In the genomic region with DNA sequence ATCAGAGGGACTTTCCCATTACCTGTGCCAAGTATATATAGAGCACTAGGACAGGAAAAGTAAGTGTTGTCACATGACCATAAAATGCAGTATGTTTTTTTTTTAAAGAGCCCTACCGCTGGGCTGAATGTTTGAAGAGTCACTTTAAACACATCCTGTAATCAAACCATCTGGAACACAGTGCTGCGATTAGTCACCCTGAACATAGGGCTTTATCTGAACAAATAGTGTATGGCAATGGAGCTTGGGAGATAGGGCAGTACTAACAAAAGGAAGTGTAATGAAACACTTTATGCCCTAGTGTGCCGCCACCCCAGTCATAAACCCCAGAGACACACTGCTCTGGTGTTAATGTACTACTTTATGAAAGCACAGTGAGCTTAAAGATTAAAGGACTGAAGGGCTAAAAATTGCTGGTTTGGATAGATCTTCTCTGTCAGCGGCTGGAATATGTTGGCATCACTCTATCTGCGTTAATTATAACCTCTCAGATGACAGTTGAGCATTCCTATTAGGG, we compare ENCODE assay signal across 1 cellular context.
TF ChIP-seq lines count a peak whose summit lies in the region.

No MANE protein-coding gene starts in this region.

TF ChIP-seq in HepG2, 621 proteins besides CTCF, POLR2A, EP300 and RAD21 (continued from another document and continues in another):
- TF ChIP-seq, protein P1, sequence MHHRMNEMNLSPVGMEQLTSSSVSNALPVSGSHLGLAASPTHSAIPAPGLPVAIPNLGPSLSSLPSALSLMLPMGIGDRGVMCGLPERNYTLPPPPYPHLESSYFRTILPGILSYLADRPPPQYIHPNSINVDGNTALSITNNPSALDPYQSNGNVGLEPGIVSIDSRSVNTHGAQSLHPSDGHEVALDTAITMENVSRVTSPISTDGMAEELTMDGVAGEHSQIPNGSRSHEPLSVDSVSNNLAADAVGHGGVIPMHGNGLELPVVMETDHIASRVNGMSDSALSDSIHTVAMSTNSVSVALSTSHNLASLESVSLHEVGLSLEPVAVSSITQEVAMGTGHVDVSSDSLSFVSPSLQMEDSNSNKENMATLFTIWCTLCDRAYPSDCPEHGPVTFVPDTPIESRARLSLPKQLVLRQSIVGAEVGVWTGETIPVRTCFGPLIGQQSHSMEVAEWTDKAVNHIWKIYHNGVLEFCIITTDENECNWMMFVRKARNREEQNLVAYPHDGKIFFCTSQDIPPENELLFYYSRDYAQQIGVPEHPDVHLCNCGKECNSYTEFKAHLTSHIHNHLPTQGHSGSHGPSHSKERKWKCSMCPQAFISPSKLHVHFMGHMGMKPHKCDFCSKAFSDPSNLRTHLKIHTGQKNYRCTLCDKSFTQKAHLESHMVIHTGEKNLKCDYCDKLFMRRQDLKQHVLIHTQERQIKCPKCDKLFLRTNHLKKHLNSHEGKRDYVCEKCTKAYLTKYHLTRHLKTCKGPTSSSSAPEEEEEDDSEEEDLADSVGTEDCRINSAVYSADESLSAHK (CRISPR knock-in tag; IDR thresholded peaks at IDR 0.05; ENCODE audit: borderline replicate concordance): no peak
- TF ChIP-seq ZKSCAN1 (IDR thresholded peaks at IDR 0.05; ENCODE audit: low read length): no peak
- TF ChIP-seq, protein P2, sequence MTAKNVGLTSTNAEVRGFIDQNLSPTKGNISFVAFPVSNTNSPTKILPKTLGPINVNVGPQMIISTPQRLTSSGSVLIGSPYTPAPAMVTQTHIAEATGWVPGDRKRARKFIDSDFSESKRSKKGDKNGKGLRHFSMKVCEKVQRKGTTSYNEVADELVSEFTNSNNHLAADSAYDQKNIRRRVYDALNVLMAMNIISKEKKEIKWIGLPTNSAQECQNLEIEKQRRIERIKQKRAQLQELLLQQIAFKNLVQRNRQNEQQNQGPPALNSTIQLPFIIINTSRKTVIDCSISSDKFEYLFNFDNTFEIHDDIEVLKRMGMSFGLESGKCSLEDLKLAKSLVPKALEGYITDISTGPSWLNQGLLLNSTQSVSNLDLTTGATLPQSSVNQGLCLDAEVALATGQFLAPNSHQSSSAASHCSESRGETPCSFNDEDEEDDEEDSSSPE (CRISPR knock-in tag; IDR thresholded peaks at IDR 0.05): no peak
- TF ChIP-seq, protein P3, sequence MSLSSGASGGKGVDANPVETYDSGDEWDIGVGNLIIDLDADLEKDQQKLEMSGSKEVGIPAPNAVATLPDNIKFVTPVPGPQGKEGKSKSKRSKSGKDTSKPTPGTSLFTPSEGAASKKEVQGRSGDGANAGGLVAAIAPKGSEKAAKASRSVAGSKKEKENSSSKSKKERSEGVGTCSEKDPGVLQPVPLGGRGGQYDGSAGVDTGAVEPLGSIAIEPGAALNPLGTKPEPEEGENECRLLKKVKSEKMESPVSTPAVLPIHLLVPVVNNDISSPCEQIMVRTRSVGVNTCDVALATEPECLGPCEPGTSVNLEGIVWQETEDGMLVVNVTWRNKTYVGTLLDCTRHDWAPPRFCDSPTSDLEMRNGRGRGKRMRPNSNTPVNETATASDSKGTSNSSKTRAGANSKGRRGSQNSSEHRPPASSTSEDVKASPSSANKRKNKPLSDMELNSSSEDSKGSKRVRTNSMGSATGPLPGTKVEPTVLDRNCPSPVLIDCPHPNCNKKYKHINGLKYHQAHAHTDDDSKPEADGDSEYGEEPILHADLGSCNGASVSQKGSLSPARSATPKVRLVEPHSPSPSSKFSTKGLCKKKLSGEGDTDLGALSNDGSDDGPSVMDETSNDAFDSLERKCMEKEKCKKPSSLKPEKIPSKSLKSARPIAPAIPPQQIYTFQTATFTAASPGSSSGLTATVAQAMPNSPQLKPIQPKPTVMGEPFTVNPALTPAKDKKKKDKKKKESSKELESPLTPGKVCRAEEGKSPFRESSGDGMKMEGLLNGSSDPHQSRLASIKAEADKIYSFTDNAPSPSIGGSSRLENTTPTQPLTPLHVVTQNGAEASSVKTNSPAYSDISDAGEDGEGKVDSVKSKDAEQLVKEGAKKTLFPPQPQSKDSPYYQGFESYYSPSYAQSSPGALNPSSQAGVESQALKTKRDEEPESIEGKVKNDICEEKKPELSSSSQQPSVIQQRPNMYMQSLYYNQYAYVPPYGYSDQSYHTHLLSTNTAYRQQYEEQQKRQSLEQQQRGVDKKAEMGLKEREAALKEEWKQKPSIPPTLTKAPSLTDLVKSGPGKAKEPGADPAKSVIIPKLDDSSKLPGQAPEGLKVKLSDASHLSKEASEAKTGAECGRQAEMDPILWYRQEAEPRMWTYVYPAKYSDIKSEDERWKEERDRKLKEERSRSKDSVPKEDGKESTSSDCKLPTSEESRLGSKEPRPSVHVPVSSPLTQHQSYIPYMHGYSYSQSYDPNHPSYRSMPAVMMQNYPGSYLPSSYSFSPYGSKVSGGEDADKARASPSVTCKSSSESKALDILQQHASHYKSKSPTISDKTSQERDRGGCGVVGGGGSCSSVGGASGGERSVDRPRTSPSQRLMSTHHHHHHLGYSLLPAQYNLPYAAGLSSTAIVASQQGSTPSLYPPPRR (CRISPR knock-in tag; IDR thresholded peaks at IDR 0.05; ENCODE audit: borderline replicate concordance): peak; percentile 95
- no peak for TF ChIP-seq SOX6 (IDR thresholded peaks at IDR 0.05)
- TF ChIP-seq SOX6 (CRISPR knock-in tag; IDR thresholded peaks at IDR 0.05): peak; percentile 86
- TF ChIP-seq CENPT (CRISPR knock-in tag; IDR thresholded peaks at IDR 0.05; ENCODE audit: low read depth): no peak
- TF ChIP-seq RARG (CRISPR knock-in tag; IDR thresholded peaks at IDR 0.05; ENCODE audit: low read depth): no peak
- TF ChIP-seq CBX1 (IDR thresholded peaks at IDR 0.05; ENCODE audit: low read depth): no peak
- TF ChIP-seq ZNF264 (CRISPR knock-in tag; IDR thresholded peaks at IDR 0.05): no peak
- peak; percentile 88 for TF ChIP-seq GFI1 (CRISPR knock-in tag; IDR thresholded peaks at IDR 0.05; ENCODE audit: borderline replicate concordance)
- no peak for TF ChIP-seq POLR2G (IDR thresholded peaks at IDR 0.05; ENCODE audit: low read depth, low read length)
- no peak for TF ChIP-seq ZNF768 (CRISPR knock-in tag; IDR thresholded peaks at IDR 0.05)
- TF ChIP-seq, protein P4, sequence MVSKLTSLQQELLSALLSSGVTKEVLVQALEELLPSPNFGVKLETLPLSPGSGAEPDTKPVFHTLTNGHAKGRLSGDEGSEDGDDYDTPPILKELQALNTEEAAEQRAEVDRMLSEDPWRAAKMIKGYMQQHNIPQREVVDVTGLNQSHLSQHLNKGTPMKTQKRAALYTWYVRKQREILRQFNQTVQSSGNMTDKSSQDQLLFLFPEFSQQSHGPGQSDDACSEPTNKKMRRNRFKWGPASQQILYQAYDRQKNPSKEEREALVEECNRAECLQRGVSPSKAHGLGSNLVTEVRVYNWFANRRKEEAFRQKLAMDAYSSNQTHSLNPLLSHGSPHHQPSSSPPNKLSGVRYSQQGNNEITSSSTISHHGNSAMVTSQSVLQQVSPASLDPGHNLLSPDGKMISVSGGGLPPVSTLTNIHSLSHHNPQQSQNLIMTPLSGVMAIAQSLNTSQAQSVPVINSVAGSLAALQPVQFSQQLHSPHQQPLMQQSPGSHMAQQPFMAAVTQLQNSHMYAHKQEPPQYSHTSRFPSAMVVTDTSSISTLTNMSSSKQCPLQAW (CRISPR knock-in tag; IDR thresholded peaks at IDR 0.05): 0 out of 2 replicates have a peak, but pooled peaks have one; percentile 58
- TF ChIP-seq, protein P5, sequence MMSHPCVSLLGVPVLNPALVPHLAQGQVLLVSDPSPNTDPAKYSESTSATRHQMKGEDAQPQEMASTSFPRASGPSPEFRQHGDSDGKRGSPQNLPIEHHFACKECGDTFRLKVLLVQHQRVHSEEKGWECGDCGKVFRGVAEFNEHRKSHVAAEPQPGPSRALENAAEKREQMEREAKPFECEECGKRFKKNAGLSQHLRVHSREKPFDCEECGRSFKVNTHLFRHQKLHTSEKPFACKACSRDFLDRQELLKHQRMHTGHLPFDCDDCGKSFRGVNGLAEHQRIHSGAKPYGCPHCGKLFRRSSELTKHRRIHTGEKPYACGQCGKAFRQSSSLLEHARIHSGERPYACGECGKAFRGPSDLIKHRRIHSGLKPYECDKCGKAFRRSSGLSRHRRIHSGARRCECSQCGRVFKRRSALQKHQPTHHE (CRISPR knock-in tag; IDR thresholded peaks at IDR 0.05; ENCODE audit: borderline replicate concordance): no peak
- TF ChIP-seq SNRNP70 (IDR thresholded peaks at IDR 0.05; ENCODE audit: low read depth, low read length): no peak
- TF ChIP-seq SAP130 (CRISPR knock-in tag; IDR thresholded peaks at IDR 0.05; ENCODE audit: low read depth): peak; percentile 72
- TF ChIP-seq ZNF205 (CRISPR knock-in tag; IDR thresholded peaks at IDR 0.05): no peak
- TF ChIP-seq KLF9 (CRISPR knock-in tag; IDR thresholded peaks at IDR 0.05; ENCODE audit: low read depth): no peak
- TF ChIP-seq, protein P6, sequence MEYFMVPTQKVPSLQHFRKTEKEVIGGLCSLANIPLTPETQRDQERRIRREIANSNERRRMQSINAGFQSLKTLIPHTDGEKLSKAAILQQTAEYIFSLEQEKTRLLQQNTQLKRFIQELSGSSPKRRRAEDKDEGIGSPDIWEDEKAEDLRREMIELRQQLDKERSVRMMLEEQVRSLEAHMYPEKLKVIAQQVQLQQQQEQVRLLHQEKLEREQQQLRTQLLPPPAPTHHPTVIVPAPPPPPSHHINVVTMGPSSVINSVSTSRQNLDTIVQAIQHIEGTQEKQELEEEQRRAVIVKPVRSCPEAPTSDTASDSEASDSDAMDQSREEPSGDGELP (IDR thresholded peaks at IDR 0.05; ENCODE audit: borderline replicate concordance, low read depth): peak; percentile 49; the same call in 1 of the 2 replicates
- TF ChIP-seq REPIN1 (CRISPR knock-in tag; IDR thresholded peaks at IDR 0.05; ENCODE audit: borderline replicate concordance, low read depth): no peak
- peak; percentile 41 for TF ChIP-seq XRCC5 (optimal IDR thresholded peaks at IDR 0.05; ENCODE audit: low read length)
- TF ChIP-seq ZNF792 (CRISPR knock-in tag; IDR thresholded peaks at IDR 0.05): 0 out of 2 replicates have a peak, but pooled peaks have one; percentile 39
- no peak for TF ChIP-seq ZNF598 (CRISPR knock-in tag; IDR thresholded peaks at IDR 0.05; ENCODE audit: borderline replicate concordance)
- TF ChIP-seq ZNF382 (CRISPR knock-in tag; IDR thresholded peaks at IDR 0.05; ENCODE audit: borderline replicate concordance): no peak
- TF ChIP-seq, protein P7, sequence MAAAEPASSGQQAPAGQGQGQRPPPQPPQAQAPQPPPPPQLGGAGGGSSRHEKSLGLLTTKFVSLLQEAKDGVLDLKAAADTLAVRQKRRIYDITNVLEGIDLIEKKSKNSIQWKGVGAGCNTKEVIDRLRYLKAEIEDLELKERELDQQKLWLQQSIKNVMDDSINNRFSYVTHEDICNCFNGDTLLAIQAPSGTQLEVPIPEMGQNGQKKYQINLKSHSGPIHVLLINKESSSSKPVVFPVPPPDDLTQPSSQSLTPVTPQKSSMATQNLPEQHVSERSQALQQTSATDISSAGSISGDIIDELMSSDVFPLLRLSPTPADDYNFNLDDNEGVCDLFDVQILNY (CRISPR knock-in tag; conservative IDR thresholded peaks at IDR 0.05): no peak
- TF ChIP-seq ZNF850 (CRISPR knock-in tag; conservative IDR thresholded peaks at IDR 0.05): no peak
- no peak for TF ChIP-seq PHB2 (IDR thresholded peaks at IDR 0.05; ENCODE audit: partially characterized antibody)
- TF ChIP-seq HHEX (CRISPR knock-in tag; IDR thresholded peaks at IDR 0.05): peak; percentile 94
- no peak for TF ChIP-seq ZMAT3 (CRISPR knock-in tag; conservative IDR thresholded peaks at IDR 0.05)
- TF ChIP-seq, protein P8, sequence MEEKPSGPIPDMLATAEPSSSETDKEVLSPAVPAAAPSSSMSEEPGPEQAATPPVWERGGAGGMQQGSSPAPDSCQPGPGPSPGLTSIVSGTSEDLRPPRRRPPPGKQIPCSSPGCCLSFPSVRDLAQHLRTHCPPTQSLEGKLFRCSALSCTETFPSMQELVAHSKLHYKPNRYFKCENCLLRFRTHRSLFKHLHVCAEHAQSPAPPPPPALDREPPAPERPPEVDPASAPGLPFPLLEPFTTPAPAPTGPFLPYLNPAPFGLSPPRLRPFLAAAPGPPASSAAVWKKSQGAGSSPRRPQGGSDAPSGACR (CRISPR knock-in tag; IDR thresholded peaks at IDR 0.05): no peak
- TF ChIP-seq, protein P9, sequence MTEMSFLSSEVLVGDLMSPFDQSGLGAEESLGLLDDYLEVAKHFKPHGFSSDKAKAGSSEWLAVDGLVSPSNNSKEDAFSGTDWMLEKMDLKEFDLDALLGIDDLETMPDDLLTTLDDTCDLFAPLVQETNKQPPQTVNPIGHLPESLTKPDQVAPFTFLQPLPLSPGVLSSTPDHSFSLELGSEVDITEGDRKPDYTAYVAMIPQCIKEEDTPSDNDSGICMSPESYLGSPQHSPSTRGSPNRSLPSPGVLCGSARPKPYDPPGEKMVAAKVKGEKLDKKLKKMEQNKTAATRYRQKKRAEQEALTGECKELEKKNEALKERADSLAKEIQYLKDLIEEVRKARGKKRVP (CRISPR knock-in tag; IDR thresholded peaks at IDR 0.05): no peak
- no peak for TF ChIP-seq ZFY (CRISPR knock-in tag; IDR thresholded peaks at IDR 0.05)
- TF ChIP-seq SP1 (IDR thresholded peaks at IDR 0.05): no peak
- TF ChIP-seq SP1 (CRISPR knock-in tag; IDR thresholded peaks at IDR 0.05): no peak
- no peak for TF ChIP-seq ZNF260 (CRISPR knock-in tag; IDR thresholded peaks at IDR 0.05; ENCODE audit: borderline replicate concordance, low read depth)
- TF ChIP-seq, protein P10, sequence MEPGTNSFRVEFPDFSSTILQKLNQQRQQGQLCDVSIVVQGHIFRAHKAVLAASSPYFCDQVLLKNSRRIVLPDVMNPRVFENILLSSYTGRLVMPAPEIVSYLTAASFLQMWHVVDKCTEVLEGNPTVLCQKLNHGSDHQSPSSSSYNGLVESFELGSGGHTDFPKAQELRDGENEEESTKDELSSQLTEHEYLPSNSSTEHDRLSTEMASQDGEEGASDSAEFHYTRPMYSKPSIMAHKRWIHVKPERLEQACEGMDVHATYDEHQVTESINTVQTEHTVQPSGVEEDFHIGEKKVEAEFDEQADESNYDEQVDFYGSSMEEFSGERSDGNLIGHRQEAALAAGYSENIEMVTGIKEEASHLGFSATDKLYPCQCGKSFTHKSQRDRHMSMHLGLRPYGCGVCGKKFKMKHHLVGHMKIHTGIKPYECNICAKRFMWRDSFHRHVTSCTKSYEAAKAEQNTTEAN (CRISPR knock-in tag; conservative IDR thresholded peaks at IDR 0.05): peak; percentile 89
- peak; percentile 76 for TF ChIP-seq MED1 (CRISPR knock-in tag; IDR thresholded peaks at IDR 0.05)
- no peak for TF ChIP-seq CBX5 (CRISPR knock-in tag; IDR thresholded peaks at IDR 0.05; ENCODE audit: borderline replicate concordance)
- no peak for TF ChIP-seq NR2C2 (CRISPR knock-in tag; IDR thresholded peaks at IDR 0.05; ENCODE audit: borderline replicate concordance)
- no peak for TF ChIP-seq ZNF678 (CRISPR knock-in tag; IDR thresholded peaks at IDR 0.05)
- TF ChIP-seq, protein P11, sequence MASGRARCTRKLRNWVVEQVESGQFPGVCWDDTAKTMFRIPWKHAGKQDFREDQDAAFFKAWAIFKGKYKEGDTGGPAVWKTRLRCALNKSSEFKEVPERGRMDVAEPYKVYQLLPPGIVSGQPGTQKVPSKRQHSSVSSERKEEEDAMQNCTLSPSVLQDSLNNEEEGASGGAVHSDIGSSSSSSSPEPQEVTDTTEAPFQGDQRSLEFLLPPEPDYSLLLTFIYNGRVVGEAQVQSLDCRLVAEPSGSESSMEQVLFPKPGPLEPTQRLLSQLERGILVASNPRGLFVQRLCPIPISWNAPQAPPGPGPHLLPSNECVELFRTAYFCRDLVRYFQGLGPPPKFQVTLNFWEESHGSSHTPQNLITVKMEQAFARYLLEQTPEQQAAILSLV (CRISPR knock-in tag; IDR thresholded peaks at IDR 0.05; ENCODE audit: borderline replicate concordance): no peak
